ENCODE assay signal across 11 cellular contexts in genomic region chr1:24151175-24151533, GRCh38. TPM values are rescaled to one million over a fixed set of nuclear protein-coding genes. Genes with fewer than 3 reads are reported as not detected.
DNase-seq lines count a peak whose midpoint lies in the region; TF ChIP-seq lines count a peak whose summit lies in the region.
"Had no signal": no experiment of that assay in that cellular context is flagged by ENCODE, and none has a peak within 500 bp of the region (broad histone marks: within the 10 kb centered on the region; RNA-seq: fewer than 3 reads in every experiment).

No MANE protein-coding gene starts in this region.

- peak overlapping the region; percentile 94 for H3K9ac ChIP-seq in HUES48 (ENCODE audit: low read depth, low read length)
- H3K9ac ChIP-seq in parathyroid adenoma = no peak overlapping the region
- no peak overlapping the region for H3K9ac ChIP-seq in GM23248

- peaks cover 23% of the 10 kb centered on the region for H3K4me1 ChIP-seq in HUES48 (ENCODE audit: control insufficient read depth, insufficient read depth, low read length)
- no peaks in the 10 kb centered on the region for H3K4me1 ChIP-seq in parathyroid adenoma
- peaks cover 9% of the 10 kb centered on the region for H3K4me1 ChIP-seq in GM23248 (ENCODE audit: insufficient read depth)
- H3K4me1 ChIP-seq: testis had no signal

- 53 to 56% methylated on average over 12 of the region's 12 CpGs for WGBS in GM23248 (ENCODE audit: low coverage in 1 of 2, low lambda C conversion rate in 2 of 2, missing lambda C conversion rate in 2 of 2), 2 experiments

- H3K79me2 ChIP-seq in parathyroid adenoma = no peaks in the 10 kb centered on the region
- H3K79me2 ChIP-seq in GM23248 (ENCODE audit: insufficient read depth) = no peaks in the 10 kb centered on the region

- H3K27ac Mint-ChIP-seq in endothelial cell (ENCODE audit: unreplicated experiment) = peak overlapping the region; percentile 74
- H3K27ac Mint-ChIP-seq: activated CD4-positive, alpha-beta memory T cell treated with anti-CD3 and anti-CD28 coated beads for 36 hours had no signal

- peak; percentile 98 for DNase-seq in NCI-H510A treated with DMSO at 0.1 percent for 48 hours (lab: John Stamatoyannopoulos, UW)
- DNase-seq in endothelial cell (ENCODE audit: low spot score) = peak; percentile 26
- DNase-seq in stimulated activated CD4-positive, alpha-beta T cell treated with anti-CD3 and anti-CD28 coated beads, Interleukin-2, amount 100 ng/mL, for 48 hours = no peak
- DNase-seq in GM23248 = no peak
- DNase-seq in stimulated activated CD4-positive, alpha-beta T cell treated with anti-CD3 and anti-CD28 coated beads, Interleukin-4, amount 100 ng/mL, for 4 hours = no peak

- H3K4me3 Mint-ChIP-seq in endothelial cell (ENCODE audit: unreplicated experiment) = peak overlapping the region; percentile 84

- H3K27ac ChIP-seq in HUES48 (ENCODE audit: low read depth, low read length) (peak overlapping the region; percentile 97), parathyroid adenoma (peak overlapping the region; percentile 69), GM23248 (no peak overlapping the region)
- H3K27ac ChIP-seq: testis had no signal

- no peak overlapping the region for H3K4me2 ChIP-seq in parathyroid adenoma (ENCODE audit: low read length)
- no peak overlapping the region for H3K4me2 ChIP-seq in GM23248 (ENCODE audit: unreplicated experiment)

- H3F3A ChIP-seq in GM23248 (ENCODE audit: insufficient read depth) = peaks cover 3% of the 10 kb centered on the region; the same call in 1 of the 2 replicates

- peak overlapping the region; percentile 54 for H3K4me3 ChIP-seq in HUES48 (ENCODE audit: low read depth, low read length)
- H3K4me3 ChIP-seq in parathyroid adenoma (ENCODE audit: low read depth, low read length) = no peak overlapping the region
- no peak overlapping the region for H3K4me3 ChIP-seq in GM23248
- H3K4me3 ChIP-seq: GM12878 had no signal

- peaks cover 4% of the 10 kb centered on the region for H3K27me3 Mint-ChIP-seq in endothelial cell (ENCODE audit: unreplicated experiment)

- peaks cover 13% of the 10 kb centered on the region for H3K4me1 Mint-ChIP-seq in endothelial cell (ENCODE audit: unreplicated experiment)

- no peaks in the 10 kb centered on the region for H3K27me3 ChIP-seq in HUES48 (ENCODE audit: control insufficient read depth, insufficient read depth, low read length)
- no peaks in the 10 kb centered on the region for H3K27me3 ChIP-seq in parathyroid adenoma (ENCODE audit: control insufficient read depth, insufficient read depth, low read length)
- H3K27me3 ChIP-seq in GM23248 (replicated peaks; ENCODE audit: insufficient read depth) = peaks cover 18% of the 10 kb centered on the region
- H3K27me3 ChIP-seq: testis had no signal

- H3K9me2 ChIP-seq in GM23248 (ENCODE audit: insufficient read depth) = no peaks in the 10 kb centered on the region

- H3K9me3 ChIP-seq in HUES48 (ENCODE audit: control insufficient read depth, insufficient read depth, low read length) = no peaks in the 10 kb centered on the region
- no peaks in the 10 kb centered on the region for H3K9me3 ChIP-seq in parathyroid adenoma (ENCODE audit: control insufficient read depth, low read length)
- no peaks in the 10 kb centered on the region for H3K9me3 ChIP-seq in GM23248 (ENCODE audit: low read depth)
- H3K9me3 ChIP-seq: testis had no signal

- H3K36me3 ChIP-seq in HUES48 (ENCODE audit: control insufficient read depth, insufficient read depth, low read length) = peaks cover 2% of the 10 kb centered on the region
- H3K36me3 ChIP-seq in parathyroid adenoma (ENCODE audit: control insufficient read depth, insufficient read depth, low read length) = no peaks in the 10 kb centered on the region
- no peaks in the 10 kb centered on the region for H3K36me3 ChIP-seq in GM23248 (ENCODE audit: low read depth)

- peaks cover 1% of the 10 kb centered on the region for H3K36me3 Mint-ChIP-seq in endothelial cell (ENCODE audit: low read depth, unreplicated experiment)
- H3K36me3 Mint-ChIP-seq: activated CD4-positive, alpha-beta memory T cell treated with anti-CD3 and anti-CD28 coated beads for 36 hours had no signal

- TF ChIP-seq CTCF in endothelial cell (IDR thresholded peaks at IDR 0.05; ENCODE audit: unreplicated experiment) = no peak
- TF ChIP-seq CTCF in parathyroid adenoma (IDR thresholded peaks at IDR 0.05) = no peak

- H2AFZ ChIP-seq in parathyroid adenoma (peak overlapping the region; percentile 56), GM23248 (no peak overlapping the region)

- in situ Hi-C loops in GM23248 (cut with MboI) = no loop called here

- no peaks in the 10 kb centered on the region for H4K20me1 ChIP-seq in GM23248 (ENCODE audit: insufficient read depth)

- H3K9me3 Mint-ChIP-seq in endothelial cell (ENCODE audit: unreplicated experiment) = no peaks in the 10 kb centered on the region
- H3K9me3 Mint-ChIP-seq: activated CD4-positive, alpha-beta memory T cell treated with anti-CD3 and anti-CD28 coated beads for 36 hours had no signal

RNA-seq across cellular contexts. Expression of gene IL22RA1, which starts 8.2 kb away (rescaled TPM):
- not detected for total RNA-seq in endothelial cell (ENCODE audit: unreplicated experiment)
- not detected in 2 replicates for total RNA-seq in GM23248 (2014; rRNA removed; shearing (Covaris generic))
- 0.21 TPM in 1 of 2 replicates, not detected in the other for polyA plus RNA-seq in GM23248 (2016; fragmentation: Nextera tagmentation; extraction: Ambion mirVana)
- total RNA-seq: activated CD4-positive, alpha-beta memory T cell treated with anti-CD3 and anti-CD28 coated beads for 36 hours; epithelial cell of proximal tubule; GM12878 had no signal
- polyA plus RNA-seq: GM12878 had no signal

RNA-seq across cellular contexts. Expression of gene IFNLR1, which starts 35.9 kb away (rescaled TPM):
- total RNA-seq in endothelial cell (ENCODE audit: unreplicated experiment) = 3.1 TPM
- not detected in 2 replicates for total RNA-seq in GM23248 (2014; rRNA removed; shearing (Covaris generic))
- not detected in 2 replicates for polyA plus RNA-seq in GM23248 (2016; fragmentation: Nextera tagmentation; extraction: Ambion mirVana)

RNA-seq across cellular contexts. Expression of gene MYOM3, which starts 39.2 kb away (rescaled TPM):
- 0.59 TPM for total RNA-seq in endothelial cell (ENCODE audit: unreplicated experiment)
- total RNA-seq in GM23248 (2014; rRNA removed; shearing (Covaris generic)) = 1.0 and 1.4 TPM in 2 replicates
- polyA plus RNA-seq in GM23248 (2016; fragmentation: Nextera tagmentation; extraction: Ambion mirVana) = 0.76 and 1.2 TPM in 2 replicates
- total RNA-seq: activated CD4-positive, alpha-beta memory T cell treated with anti-CD3 and anti-CD28 coated beads for 36 hours; GM12878 had no signal

Comparison
In these comparisons a context has a peak if more than half of its experiments do, and no peak if none do; other contexts are left out.
1. DNase-seq: peak in NCI-H510A treated with DMSO at 0.1 percent for 48 hours (single experiment) and endothelial cell (single experiment); none in stimulated activated CD4-positive, alpha-beta T cell treated with anti-CD3 and anti-CD28 coated beads, Interleukin-2, amount 100 ng/mL, for 48 hours (0 of 2), GM23248 (single experiment) and stimulated activated CD4-positive, alpha-beta T cell treated with anti-CD3 and anti-CD28 coated beads, Interleukin-4, amount 100 ng/mL, for 4 hours (0 of 2).